Comparison of ENCODE assay signal across 16 cellular contexts in the genomic region with DNA sequence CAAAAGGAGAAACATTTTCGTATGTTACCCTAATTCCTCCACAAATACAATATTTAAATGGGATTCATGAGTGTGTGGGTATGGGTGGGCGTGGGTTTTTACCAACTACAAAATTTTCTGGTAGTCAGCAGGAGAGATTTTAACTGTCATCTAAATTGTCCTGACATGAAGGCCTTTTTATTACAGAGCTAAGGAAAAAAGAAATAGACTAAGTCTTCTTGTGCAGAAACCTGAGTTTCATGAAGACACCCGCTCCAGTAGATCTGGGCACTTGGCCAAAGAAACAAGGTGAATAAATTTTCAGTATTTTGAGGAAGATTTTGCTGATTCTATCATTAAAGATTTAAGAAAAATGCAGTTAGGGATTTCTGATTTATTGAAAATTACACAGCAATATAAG. TPM values are rescaled to one million over a fixed set of nuclear protein-coding genes. Genes with fewer than 3 reads are reported as not detected.
DNase-seq lines count a peak whose midpoint lies in the region; ATAC-seq lines count a peak whose summit lies in the region.
"Had no signal": no experiment of that assay in that cellular context is flagged by ENCODE, and none has a peak within 500 bp of the region (broad histone marks: within the 10 kb centered on the region; RNA-seq: fewer than 3 reads in every experiment).

No MANE protein-coding gene starts in this region.

- H3K27ac Mint-ChIP-seq in effector memory CD8-positive, alpha-beta T cell = no peak overlapping the region
- H3K27ac Mint-ChIP-seq: activated naive CD8-positive, alpha-beta T cell treated with anti-CD3 and anti-CD28 coated beads, Interleukin-2, amount 50 U/mL, for 24 hours had no signal

- peak; percentile 62 for DNase-seq in CD1c-positive myeloid dendritic cell (ENCODE audit: extremely low spot score)
- DNase-seq in KBM-7 = peak; percentile 73
- peak; percentile 82 for DNase-seq in OCI-M1 (lab: John Stamatoyannopoulos, UW)
- no peak for DNase-seq in mesenchymal stem cell
- no peak for DNase-seq in GDM1 (lab: John Stamatoyannopoulos, UW)
- no peak for DNase-seq in effector memory CD8-positive, alpha-beta T cell
- DNase-seq in SKM-1 (lab: John Stamatoyannopoulos, UW; ENCODE audit: unreplicated experiment) = no peak
- DNase-seq: activated CD4-positive, alpha-beta T cell treated with anti-CD3 and anti-CD28 coated beads, Interleukin-2, amount 50 U/mL, for 4 hours; activated naive CD8-positive, alpha-beta T cell treated with anti-CD3 and anti-CD28 coated beads, Interleukin-2, amount 50 U/mL, for 24 hours; NCI-H774; occipital lobe; SHP77; substantia nigra had no signal

- no peak overlapping the region for H2AK5ac ChIP-seq in mesenchymal stem cell (ENCODE audit: low read length, severe bottlenecking)

- H3K36me3 Mint-ChIP-seq in effector memory CD8-positive, alpha-beta T cell (ENCODE audit: insufficient read depth) = peaks cover 6% of the 10 kb centered on the region

- no peaks in the 10 kb centered on the region for H3K4me1 ChIP-seq in mesenchymal stem cell (ENCODE audit: control insufficient read depth, insufficient read depth, low read depth, low read length)

- H3K27me3 ChIP-seq in mesenchymal stem cell (ENCODE audit: control insufficient read depth in 1 of 2, insufficient read depth in 1 of 2, low read length in 2 of 2) = no peaks in the 10 kb centered on the region
- H3K27me3 ChIP-seq: cardiac muscle cell had no signal

- no peak overlapping the region for H3K14ac ChIP-seq in mesenchymal stem cell (ENCODE audit: low read length in 2 of 2)

- H3K79me1 ChIP-seq in mesenchymal stem cell (replicated peaks; ENCODE audit: low read length, poor library complexity, severe bottlenecking) = no peaks in the 10 kb centered on the region

- H3K27me3 Mint-ChIP-seq in effector memory CD8-positive, alpha-beta T cell = no peaks in the 10 kb centered on the region
- H3K27me3 Mint-ChIP-seq: activated naive CD8-positive, alpha-beta T cell treated with anti-CD3 and anti-CD28 coated beads, Interleukin-2, amount 50 U/mL, for 24 hours had no signal

- H3K27ac ChIP-seq in mesenchymal stem cell (ENCODE audit: low read length, poor library complexity, severe bottlenecking) = no peak overlapping the region
- H3K27ac ChIP-seq: cardiac muscle cell had no signal

- no peak overlapping the region for H3K9ac ChIP-seq in mesenchymal stem cell (ENCODE audit: low read length)

- H2BK12ac ChIP-seq in mesenchymal stem cell (ENCODE audit: low read length in 2 of 2) = no peak overlapping the region

- no peak overlapping the region for H2BK15ac ChIP-seq in mesenchymal stem cell (ENCODE audit: low read depth, poor library complexity, severe bottlenecking)

- H3K4me2 ChIP-seq in mesenchymal stem cell (ENCODE audit: low read length, poor library complexity, severe bottlenecking) = no peak overlapping the region

- peak overlapping the region in 1 of 2 donors; percentile 62 for H3K4me3 Mint-ChIP-seq in effector memory CD8-positive, alpha-beta T cell
- H3K4me3 Mint-ChIP-seq: activated naive CD8-positive, alpha-beta T cell treated with anti-CD3 and anti-CD28 coated beads, Interleukin-2, amount 50 U/mL, for 24 hours had no signal

- H4K8ac ChIP-seq in mesenchymal stem cell (ENCODE audit: low read length) = no peak overlapping the region

- ATAC-seq in effector memory CD8-positive, alpha-beta T cell (replicated peaks) = no peak
- no peak for ATAC-seq in GM21529 (IDR thresholded peaks at IDR 0.05; ENCODE audit: unreplicated experiment)
- ATAC-seq: activated naive CD8-positive, alpha-beta T cell treated with anti-CD3 and anti-CD28 coated beads, Interleukin-2, amount 50 U/mL, for 24 hours had no signal

- H2BK120ac ChIP-seq in mesenchymal stem cell (ENCODE audit: low read depth, low read length) = peak overlapping the region; percentile 34

- H3K9me3 Mint-ChIP-seq in effector memory CD8-positive, alpha-beta T cell = peaks cover 3 to 6% of the 10 kb centered on the region in 2 donors

- no peaks in the 10 kb centered on the region for H3K4me1 Mint-ChIP-seq in effector memory CD8-positive, alpha-beta T cell (ENCODE audit: low read depth in 2 of 2)

- 91% methylated on average over 1 of the region's 3 CpGs for WGBS in mesenchymal stem cell

- H4K91ac ChIP-seq in mesenchymal stem cell (ENCODE audit: low read length) = no peak overlapping the region

- no peak overlapping the region for H3K23ac ChIP-seq in mesenchymal stem cell (ENCODE audit: low read length in 2 of 2)

- no peak overlapping the region for H3K4ac ChIP-seq in mesenchymal stem cell (ENCODE audit: low read depth in 1 of 2, low read length in 2 of 2)

- H3K4me3 ChIP-seq in mesenchymal stem cell (ENCODE audit: insufficient read depth in 1 of 2, low read depth in 1 of 2, low read length in 2 of 2) = no peak overlapping the region
- H3K4me3 ChIP-seq: cardiac muscle cell had no signal

- no peaks in the 10 kb centered on the region for H3K9me3 ChIP-seq in mesenchymal stem cell (ENCODE audit: control insufficient read depth, low read length)

- no peak overlapping the region for H3K18ac ChIP-seq in mesenchymal stem cell (ENCODE audit: low read depth in 1 of 2, low read length in 2 of 2)

- no peak overlapping the region for H2BK5ac ChIP-seq in mesenchymal stem cell (ENCODE audit: low read depth, low read length, poor library complexity, severe bottlenecking)

- no peak overlapping the region for H2AFZ ChIP-seq in mesenchymal stem cell (ENCODE audit: low read depth, low read length)

- in situ Hi-C loops in KBM-7 (cut with MboI; ENCODE audit: low pct_unique_long_range_greater_than_20kb, low sequenced_read_pairs) = no loop called here

- H3K36me3 ChIP-seq in mesenchymal stem cell (ENCODE audit: control insufficient read depth in 1 of 2, insufficient read depth in 2 of 2, low read depth in 1 of 2, low read length in 2 of 2) = no peaks in the 10 kb centered on the region
- H3K36me3 ChIP-seq: cardiac muscle cell had no signal

RNA-seq across cellular contexts. Expression of gene RGS18, which starts 0.8 kb away (rescaled TPM):
- polyA plus RNA-seq in mesenchymal stem cell (2013, experiment 1 of 2) = 2.0 TPM
- polyA plus RNA-seq in mesenchymal stem cell (2013, experiment 2 of 2) = 1.9 TPM
- polyA plus RNA-seq: cardiac muscle cell, H1 had no signal

Comparison
In these comparisons a context has a peak if more than half of its experiments do, and no peak if none do; other contexts are left out.
1. DNase-seq: peak in CD1c-positive myeloid dendritic cell (single experiment), KBM-7 (single experiment) and OCI-M1 (single experiment); none in mesenchymal stem cell (single experiment), GDM1 (single experiment), effector memory CD8-positive, alpha-beta T cell (0 of 3) and SKM-1 (single experiment).